ENCODE assay signal across 8 cellular contexts in the genomic region with DNA sequence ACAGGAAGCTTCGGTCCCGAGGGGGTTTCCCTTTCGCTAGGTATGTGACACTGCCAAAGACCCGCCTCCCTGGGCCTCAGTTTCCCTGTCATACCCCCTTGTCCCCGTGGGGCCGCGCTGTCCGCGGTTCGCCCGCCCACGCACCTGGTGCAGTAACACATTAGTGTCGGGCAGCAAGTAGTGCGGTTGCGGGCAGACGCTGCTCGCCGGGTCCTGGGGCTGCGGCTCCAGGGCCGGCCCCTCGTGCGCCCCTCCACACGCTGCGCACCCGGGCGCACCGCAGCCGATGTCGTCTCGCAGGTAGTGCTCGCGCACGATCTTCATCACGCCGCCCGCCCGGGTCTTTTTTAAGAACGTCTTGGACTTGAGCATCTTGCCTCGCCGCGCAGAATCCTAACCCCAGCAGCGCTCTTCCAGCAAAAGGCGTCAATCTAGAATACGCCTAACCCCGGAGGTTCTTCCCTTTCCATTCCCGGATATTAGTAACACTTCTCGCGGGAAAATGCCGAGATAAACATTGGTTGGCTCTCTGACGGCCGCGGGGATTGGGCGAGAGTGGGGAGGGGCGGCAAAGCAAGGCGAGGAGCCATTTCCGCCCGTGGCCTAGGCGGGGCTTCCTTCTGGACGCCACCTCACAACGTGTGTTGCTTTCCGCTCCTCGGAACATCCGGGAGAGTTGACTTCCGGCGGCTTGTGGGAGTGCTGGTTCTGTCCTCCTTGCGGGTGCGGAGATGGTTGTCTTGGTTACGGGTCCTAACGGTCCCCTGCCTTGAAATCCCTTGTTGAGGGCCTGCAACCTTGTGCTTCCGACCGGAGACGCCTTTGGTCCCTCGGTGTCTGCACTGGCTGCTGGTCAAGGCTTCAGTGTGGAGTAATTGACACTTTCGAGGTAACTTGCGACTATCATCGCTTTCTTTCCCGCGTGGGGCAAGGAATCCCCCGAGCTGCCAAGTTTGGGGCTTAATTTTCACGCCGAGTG. TPM values are rescaled to one million over a fixed set of nuclear protein-coding genes. Genes with fewer than 3 reads are reported as not detected.
DNase-seq lines count a peak whose midpoint lies in the region; ATAC-seq and TF ChIP-seq lines count a peak whose summit lies in the region.

A gene with protein sequence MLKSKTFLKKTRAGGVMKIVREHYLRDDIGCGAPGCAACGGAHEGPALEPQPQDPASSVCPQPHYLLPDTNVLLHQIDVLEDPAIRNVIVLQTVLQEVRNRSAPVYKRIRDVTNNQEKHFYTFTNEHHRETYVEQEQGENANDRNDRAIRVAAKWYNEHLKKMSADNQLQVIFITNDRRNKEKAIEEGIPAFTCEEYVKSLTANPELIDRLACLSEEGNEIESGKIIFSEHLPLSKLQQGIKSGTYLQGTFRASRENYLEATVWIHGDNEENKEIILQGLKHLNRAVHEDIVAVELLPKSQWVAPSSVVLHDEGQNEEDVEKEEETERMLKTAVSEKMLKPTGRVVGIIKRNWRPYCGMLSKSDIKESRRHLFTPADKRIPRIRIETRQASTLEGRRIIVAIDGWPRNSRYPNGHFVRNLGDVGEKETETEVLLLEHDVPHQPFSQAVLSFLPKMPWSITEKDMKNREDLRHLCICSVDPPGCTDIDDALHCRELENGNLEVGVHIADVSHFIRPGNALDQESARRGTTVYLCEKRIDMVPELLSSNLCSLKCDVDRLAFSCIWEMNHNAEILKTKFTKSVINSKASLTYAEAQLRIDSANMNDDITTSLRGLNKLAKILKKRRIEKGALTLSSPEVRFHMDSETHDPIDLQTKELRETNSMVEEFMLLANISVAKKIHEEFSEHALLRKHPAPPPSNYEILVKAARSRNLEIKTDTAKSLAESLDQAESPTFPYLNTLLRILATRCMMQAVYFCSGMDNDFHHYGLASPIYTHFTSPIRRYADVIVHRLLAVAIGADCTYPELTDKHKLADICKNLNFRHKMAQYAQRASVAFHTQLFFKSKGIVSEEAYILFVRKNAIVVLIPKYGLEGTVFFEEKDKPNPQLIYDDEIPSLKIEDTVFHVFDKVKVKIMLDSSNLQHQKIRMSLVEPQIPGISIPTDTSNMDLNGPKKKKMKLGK (minus strand): TSS at position 440 of the 979 bp plus-strand sequence. CDS start 68 bp downstream, at position 372.
A gene with protein sequence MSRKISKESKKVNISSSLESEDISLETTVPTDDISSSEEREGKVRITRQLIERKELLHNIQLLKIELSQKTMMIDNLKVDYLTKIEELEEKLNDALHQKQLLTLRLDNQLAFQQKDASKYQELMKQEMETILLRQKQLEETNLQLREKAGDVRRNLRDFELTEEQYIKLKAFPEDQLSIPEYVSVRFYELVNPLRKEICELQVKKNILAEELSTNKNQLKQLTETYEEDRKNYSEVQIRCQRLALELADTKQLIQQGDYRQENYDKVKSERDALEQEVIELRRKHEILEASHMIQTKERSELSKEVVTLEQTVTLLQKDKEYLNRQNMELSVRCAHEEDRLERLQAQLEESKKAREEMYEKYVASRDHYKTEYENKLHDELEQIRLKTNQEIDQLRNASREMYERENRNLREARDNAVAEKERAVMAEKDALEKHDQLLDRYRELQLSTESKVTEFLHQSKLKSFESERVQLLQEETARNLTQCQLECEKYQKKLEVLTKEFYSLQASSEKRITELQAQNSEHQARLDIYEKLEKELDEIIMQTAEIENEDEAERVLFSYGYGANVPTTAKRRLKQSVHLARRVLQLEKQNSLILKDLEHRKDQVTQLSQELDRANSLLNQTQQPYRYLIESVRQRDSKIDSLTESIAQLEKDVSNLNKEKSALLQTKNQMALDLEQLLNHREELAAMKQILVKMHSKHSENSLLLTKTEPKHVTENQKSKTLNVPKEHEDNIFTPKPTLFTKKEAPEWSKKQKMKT (plus strand): TSS at position 673 of the 979 bp plus-strand sequence. CDS start 1,337 bp downstream, outside the sequence.

- no peaks in the 10 kb centered on the region for H3K9me2 ChIP-seq in PC-3 (replicated peaks; ENCODE audit: low read length)

- BruUV-seq in PC-3 (replicated peaks; lab: Mats Ljungman, UMichigan) = no TSS peak

- no peak for TF ChIP-seq CTCF in PC-3 (conservative IDR thresholded peaks at IDR 0.05; ENCODE audit: low read depth, low read length)
- no peak for TF ChIP-seq CTCF in epithelial cell of proximal tubule (conservative IDR thresholded peaks at IDR 0.05; ENCODE audit: low read depth, low read length)

- peak; percentile 98 for ATAC-seq in GM21576 (IDR thresholded peaks at IDR 0.05; ENCODE audit: unreplicated experiment)
- ATAC-seq in PC-3 = peak; percentile 95

- peak within 1 kb of the TSS; percentile 91 for H3K4me3 ChIP-seq in PC-3 (ENCODE audit: low read length)
- H3K4me3 ChIP-seq in epithelial cell of proximal tubule (ENCODE audit: low read depth, low read length) = peak within 1 kb of the TSS; percentile 97

- no peaks in the 10 kb centered on the region for H3F3A ChIP-seq in PC-3 (ENCODE audit: low read length, unreplicated experiment)

- H3K27ac ChIP-seq in PC-3 (ENCODE audit: low read length) = peak within 1 kb of the TSS; percentile 36

- H3K27me3 ChIP-seq in PC-3 (ENCODE audit: low read length) = no peaks in the 10 kb centered on the region

- H3K36me3 ChIP-seq in PC-3 (ENCODE audit: low read depth, low read length) = peaks cover 12% of the 10 kb centered on the region; the same call in 1 of the 2 replicates

- no peaks in the 10 kb centered on the region for H3K9me3 ChIP-seq in PC-3 (ENCODE audit: low read length)

- H3K9ac ChIP-seq in PC-3 (ENCODE audit: low read length) = peak within 1 kb of the TSS; percentile 95

- H4K20me1 ChIP-seq in PC-3 (ENCODE audit: low read length) = peaks cover 10% of the 10 kb centered on the region

- POLR2A ChIA-PET in PC-3 (lab: Charles Lee; ENCODE audit: unreplicated experiment) = no interaction called here

- TF ChIP-seq RAD21 in Ishikawa (IDR thresholded peaks at IDR 0.05; ENCODE audit: low read depth) = no peak

- no peak for TF ChIP-seq EP300 in Ishikawa (IDR thresholded peaks at IDR 0.05; ENCODE audit: borderline replicate concordance)

- DNase-seq in DMS53 (lab: John Stamatoyannopoulos, UW) (peak; percentile 94), PC-3 (peak; percentile 95), activated T-cell treated with anti-CD3 and anti-CD28 coated beads for 48 hours (ENCODE audit: low read depth) (peak; percentile 94), epithelial cell of proximal tubule (ENCODE audit: low read depth) (peak; percentile 82), mucosa of gallbladder (ENCODE audit: low spot score) (peak; percentile 98)
- peak; percentile 85 to 92 for DNase-seq in stimulated activated CD8-positive, alpha-beta memory T cell treated with anti-CD3 and anti-CD28 coated beads, Interleukin-4, amount 100 ng/mL, for 4 hours (ENCODE audit: low read depth in 2 of 2, low spot score in 1 of 2)

- intact Hi-C loops in PC-3 (cut with micrococcal nuclease) = loop anchor here (2.0 kb wide), 1 partner anchor 53 kb away; no protein-coding TSS in a partner anchor

- H3K4me2 ChIP-seq in PC-3 (ENCODE audit: low read length) = peak within 1 kb of the TSS; percentile 97

- peak within 1 kb of the TSS; percentile 87 for H2AFZ ChIP-seq in PC-3 (ENCODE audit: low read length)

- H3K79me2 ChIP-seq in PC-3 (ENCODE audit: low read length) = peaks cover 73% of the 10 kb centered on the region

- CTCF ChIA-PET in PC-3 (lab: Charles Lee) = no interaction called here

- peaks cover 8% of the 10 kb centered on the region for H3K4me1 ChIP-seq in PC-3 (ENCODE audit: insufficient read depth, low read length)

TF ChIP-seq in Ishikawa, 13 proteins besides CTCF, POLR2A, EP300 and RAD21:
- TF ChIP-seq ZBTB7A (IDR thresholded peaks at IDR 0.05; ENCODE audit: low read depth) (0 out of 2 replicates have a peak, but pooled peaks have one; percentile 29), TAF1 (IDR thresholded peaks at IDR 0.05; ENCODE audit: low read depth) (peak; percentile 86), YY1 (IDR thresholded peaks at IDR 0.05; ENCODE audit: low read depth) (0 out of 2 replicates have a peak, but pooled peaks have one; percentile 26), CREB1 (IDR thresholded peaks at IDR 0.05; ENCODE audit: low read depth) (0 out of 2 replicates have a peak, but pooled peaks have one; percentile 18), EGR1 (IDR thresholded peaks at IDR 0.05) (peak; percentile 73), TEAD4 (IDR thresholded peaks at IDR 0.05) (no peak)

RNA-seq across cellular contexts. Expression of the first gene that starts in this region (rescaled TPM):
- total RNA-seq in PC-3 (2014; rRNA removed) (25.5 and 29.0 TPM in 2 replicates), epithelial cell of proximal tubule (27.4 and 28.8 TPM in 2 replicates), mucosa of gallbladder (29.1 TPM)

RNA-seq across cellular contexts. Expression of the second gene that starts in this region (rescaled TPM):
- total RNA-seq in PC-3 (2014; rRNA removed) (4.8 and 7.9 TPM in 2 replicates), epithelial cell of proximal tubule (13.1 and 17.4 TPM in 2 replicates), mucosa of gallbladder (16.5 TPM)

Comparison
In these comparisons a context has a peak if more than half of its experiments do, and no peak if none do; other contexts are left out.
1. Peak in every context shown above with its lines: DNase-seq, ATAC-seq, H3K4me3 ChIP-seq and H3K27ac ChIP-seq.